Comparison of ENCODE assay signal across 1 cellular context in genomic region chrX:30679369-30679768, GRCh38.
TF ChIP-seq lines count a peak whose summit lies in the region.

No MANE protein-coding gene starts in this region.

TF ChIP-seq in HepG2, 621 proteins besides CTCF, POLR2A, EP300 and RAD21 (continued from another document):
- TF ChIP-seq THRA (CRISPR knock-in tag; IDR thresholded peaks at IDR 0.05; ENCODE audit: borderline replicate concordance) (peak; percentile 44; the same call in 1 of the 2 replicates), SOX6 (IDR thresholded peaks at IDR 0.05) (no peak), SOX6 (CRISPR knock-in tag; IDR thresholded peaks at IDR 0.05) (peak; percentile 80), ISL2 (CRISPR knock-in tag; IDR thresholded peaks at IDR 0.05) (peak; percentile 61; the same call in 1 of the 2 replicates), ARID5B (CRISPR knock-in tag; IDR thresholded peaks at IDR 0.05) (peak; percentile 70)
